In genomic region chr3:10761583-10761982, GRCh38 we compare ENCODE assay signal across 2 cellular contexts.
TF ChIP-seq lines count a peak whose summit lies in the region.

No MANE protein-coding gene starts in this region.

TF ChIP-seq in GM23338, 12 proteins besides CTCF, POLR2A, EP300 and RAD21:
- TF ChIP-seq, protein P1, sequence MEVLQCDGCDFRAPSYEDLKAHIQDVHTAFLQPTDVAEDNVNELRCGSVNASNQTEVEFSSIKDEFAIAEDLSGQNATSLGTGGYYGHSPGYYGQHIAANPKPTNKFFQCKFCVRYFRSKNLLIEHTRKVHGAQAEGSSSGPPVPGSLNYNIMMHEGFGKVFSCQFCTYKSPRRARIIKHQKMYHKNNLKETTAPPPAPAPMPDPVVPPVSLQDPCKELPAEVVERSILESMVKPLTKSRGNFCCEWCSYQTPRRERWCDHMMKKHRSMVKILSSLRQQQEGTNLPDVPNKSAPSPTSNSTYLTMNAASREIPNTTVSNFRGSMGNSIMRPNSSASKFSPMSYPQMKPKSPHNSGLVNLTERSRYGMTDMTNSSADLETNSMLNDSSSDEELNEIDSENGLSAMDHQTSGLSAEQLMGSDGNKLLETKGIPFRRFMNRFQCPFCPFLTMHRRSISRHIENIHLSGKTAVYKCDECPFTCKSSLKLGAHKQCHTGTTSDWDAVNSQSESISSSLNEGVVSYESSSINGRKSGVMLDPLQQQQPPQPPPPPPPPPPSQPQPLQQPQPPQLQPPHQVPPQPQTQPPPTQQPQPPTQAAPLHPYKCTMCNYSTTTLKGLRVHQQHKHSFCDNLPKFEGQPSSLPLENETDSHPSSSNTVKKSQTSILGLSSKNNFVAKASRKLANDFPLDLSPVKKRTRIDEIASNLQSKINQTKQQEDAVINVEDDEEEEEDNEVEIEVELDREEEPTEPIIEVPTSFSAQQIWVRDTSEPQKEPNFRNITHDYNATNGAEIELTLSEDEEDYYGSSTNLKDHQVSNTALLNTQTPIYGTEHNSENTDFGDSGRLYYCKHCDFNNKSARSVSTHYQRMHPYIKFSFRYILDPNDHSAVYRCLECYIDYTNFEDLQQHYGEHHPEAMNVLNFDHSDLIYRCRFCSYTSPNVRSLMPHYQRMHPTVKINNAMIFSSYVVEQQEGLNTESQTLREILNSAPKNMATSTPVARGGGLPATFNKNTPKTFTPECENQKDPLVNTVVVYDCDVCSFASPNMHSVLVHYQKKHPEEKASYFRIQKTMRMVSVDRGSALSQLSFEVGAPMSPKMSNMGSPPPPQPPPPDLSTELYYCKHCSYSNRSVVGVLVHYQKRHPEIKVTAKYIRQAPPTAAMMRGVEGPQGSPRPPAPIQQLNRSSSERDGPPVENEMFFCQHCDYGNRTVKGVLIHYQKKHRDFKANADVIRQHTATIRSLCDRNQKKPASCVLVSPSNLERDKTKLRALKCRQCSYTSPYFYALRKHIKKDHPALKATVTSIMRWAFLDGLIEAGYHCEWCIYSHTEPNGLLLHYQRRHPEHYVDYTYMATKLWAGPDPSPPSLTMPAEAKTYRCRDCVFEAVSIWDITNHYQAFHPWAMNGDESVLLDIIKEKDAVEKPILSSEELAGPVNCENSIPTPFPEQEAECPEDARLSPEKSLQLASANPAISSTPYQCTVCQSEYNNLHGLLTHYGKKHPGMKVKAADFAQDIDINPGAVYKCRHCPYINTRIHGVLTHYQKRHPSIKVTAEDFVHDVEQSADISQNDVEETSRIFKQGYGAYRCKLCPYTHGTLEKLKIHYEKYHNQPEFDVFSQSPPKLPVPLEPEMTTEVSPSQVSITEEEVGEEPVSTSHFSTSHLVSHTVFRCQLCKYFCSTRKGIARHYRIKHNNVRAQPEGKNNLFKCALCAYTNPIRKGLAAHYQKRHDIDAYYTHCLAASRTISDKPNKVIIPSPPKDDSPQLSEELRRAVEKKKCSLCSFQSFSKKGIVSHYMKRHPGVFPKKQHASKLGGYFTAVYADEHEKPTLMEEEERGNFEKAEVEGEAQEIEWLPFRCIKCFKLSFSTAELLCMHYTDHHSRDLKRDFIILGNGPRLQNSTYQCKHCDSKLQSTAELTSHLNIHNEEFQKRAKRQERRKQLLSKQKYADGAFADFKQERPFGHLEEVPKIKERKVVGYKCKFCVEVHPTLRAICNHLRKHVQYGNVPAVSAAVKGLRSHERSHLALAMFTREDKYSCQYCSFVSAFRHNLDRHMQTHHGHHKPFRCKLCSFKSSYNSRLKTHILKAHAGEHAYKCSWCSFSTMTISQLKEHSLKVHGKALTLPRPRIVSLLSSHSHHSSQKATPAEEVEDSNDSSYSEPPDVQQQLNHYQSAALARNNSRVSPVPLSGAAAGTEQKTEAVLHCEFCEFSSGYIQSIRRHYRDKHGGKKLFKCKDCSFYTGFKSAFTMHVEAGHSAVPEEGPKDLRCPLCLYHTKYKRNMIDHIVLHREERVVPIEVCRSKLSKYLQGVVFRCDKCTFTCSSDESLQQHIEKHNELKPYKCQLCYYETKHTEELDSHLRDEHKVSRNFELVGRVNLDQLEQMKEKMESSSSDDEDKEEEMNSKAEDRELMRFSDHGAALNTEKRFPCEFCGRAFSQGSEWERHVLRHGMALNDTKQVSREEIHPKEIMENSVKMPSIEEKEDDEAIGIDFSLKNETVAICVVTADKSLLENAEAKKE (CRISPR knock-in tag; IDR thresholded peaks at IDR 0.05): no peak
- no peak for TF ChIP-seq EZH2phosphoT487 (IDR thresholded peaks at IDR 0.05; ENCODE audit: unreplicated experiment)
- no peak for TF ChIP-seq POLR2AphosphoS5 (IDR thresholded peaks at IDR 0.05; ENCODE audit: low read depth)

TF ChIP-seq in neural cell, 6 proteins besides CTCF, POLR2A, EP300 and RAD21 (continued from another document):
- TF ChIP-seq, protein P2, sequence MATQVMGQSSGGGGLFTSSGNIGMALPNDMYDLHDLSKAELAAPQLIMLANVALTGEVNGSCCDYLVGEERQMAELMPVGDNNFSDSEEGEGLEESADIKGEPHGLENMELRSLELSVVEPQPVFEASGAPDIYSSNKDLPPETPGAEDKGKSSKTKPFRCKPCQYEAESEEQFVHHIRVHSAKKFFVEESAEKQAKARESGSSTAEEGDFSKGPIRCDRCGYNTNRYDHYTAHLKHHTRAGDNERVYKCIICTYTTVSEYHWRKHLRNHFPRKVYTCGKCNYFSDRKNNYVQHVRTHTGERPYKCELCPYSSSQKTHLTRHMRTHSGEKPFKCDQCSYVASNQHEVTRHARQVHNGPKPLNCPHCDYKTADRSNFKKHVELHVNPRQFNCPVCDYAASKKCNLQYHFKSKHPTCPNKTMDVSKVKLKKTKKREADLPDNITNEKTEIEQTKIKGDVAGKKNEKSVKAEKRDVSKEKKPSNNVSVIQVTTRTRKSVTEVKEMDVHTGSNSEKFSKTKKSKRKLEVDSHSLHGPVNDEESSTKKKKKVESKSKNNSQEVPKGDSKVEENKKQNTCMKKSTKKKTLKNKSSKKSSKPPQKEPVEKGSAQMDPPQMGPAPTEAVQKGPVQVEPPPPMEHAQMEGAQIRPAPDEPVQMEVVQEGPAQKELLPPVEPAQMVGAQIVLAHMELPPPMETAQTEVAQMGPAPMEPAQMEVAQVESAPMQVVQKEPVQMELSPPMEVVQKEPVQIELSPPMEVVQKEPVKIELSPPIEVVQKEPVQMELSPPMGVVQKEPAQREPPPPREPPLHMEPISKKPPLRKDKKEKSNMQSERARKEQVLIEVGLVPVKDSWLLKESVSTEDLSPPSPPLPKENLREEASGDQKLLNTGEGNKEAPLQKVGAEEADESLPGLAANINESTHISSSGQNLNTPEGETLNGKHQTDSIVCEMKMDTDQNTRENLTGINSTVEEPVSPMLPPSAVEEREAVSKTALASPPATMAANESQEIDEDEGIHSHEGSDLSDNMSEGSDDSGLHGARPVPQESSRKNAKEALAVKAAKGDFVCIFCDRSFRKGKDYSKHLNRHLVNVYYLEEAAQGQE (IDR thresholded peaks at IDR 0.05; ENCODE audit: borderline replicate concordance): no peak
TF ChIP-seq in neural cell: peak in this region for 3.
